In the genomic region with DNA sequence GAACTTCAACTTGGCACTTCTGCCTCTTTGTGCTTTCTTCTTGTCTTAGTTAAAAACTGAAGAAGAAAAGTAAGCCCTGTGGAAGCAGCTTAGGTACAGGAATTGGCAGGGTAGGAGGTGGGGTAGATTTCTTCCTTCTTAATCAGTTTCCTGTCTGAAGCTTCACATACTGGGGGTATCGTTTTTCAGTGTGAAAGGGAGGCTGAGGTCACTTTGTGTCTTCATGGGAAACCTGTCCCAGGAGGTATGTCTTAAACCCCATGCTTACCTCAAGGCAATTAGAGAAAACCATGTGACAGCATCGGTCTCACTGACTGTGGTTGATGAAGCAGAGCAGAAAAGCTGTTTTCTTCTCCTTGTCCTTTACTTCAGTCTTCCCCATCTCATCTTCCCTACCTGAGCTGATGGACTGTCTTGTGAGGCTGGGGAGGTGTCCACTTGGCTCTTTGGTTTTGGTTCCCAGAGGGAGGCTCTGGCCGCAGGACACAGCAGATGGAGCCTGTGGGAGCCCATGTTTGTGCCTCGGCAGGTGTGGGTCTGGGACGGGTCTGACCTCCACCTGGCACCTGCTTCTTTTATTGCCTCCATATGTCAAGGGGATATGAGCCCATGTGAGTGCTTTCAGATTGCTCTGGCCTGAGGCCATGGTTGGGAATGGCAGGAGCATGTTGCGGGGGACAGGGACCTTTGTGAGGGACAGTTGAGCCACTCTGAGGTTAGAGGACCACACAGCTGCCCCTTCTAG, we compare ENCODE assay signal across 23 cellular contexts. TPM values are rescaled to one million over a fixed set of nuclear protein-coding genes. Genes with fewer than 3 reads are reported as not detected.
A peak's percentile ranks its signal among the peaks of the same experiment; 100 is the strongest.
DNase-seq lines count a peak whose midpoint lies in the region; ATAC-seq and TF ChIP-seq lines count a peak whose summit lies in the region.
"Had no signal": no experiment of that assay in that cellular context is flagged by ENCODE, and none has a peak within 500 bp of the region (broad histone marks: within the 10 kb centered on the region; RNA-seq: fewer than 3 reads in every experiment).

No MANE protein-coding gene starts in this region.

- H3K23ac ChIP-seq in IMR-90 (ENCODE audit: low read depth, low read length) = no peak overlapping the region

- dilution Hi-C loops in IMR-90 (cut with HindIII; ENCODE audit: low sequenced_read_pairs, unreplicated experiment) = no loop called here

- peak; percentile 36 for DNase-seq in EL
- DNase-seq in IMR-90 = peak; percentile 38
- peak; percentile 60 for DNase-seq in PC-3
- peak; percentile 77 for DNase-seq in islet precursor cell
- DNase-seq in activated CD4-positive, CD25-positive, alpha-beta regulatory T cell (lab: John Stamatoyannopoulos, UW) = no peak
- DNase-seq in activated CD8-positive, alpha-beta memory T cell treated with anti-CD3 and anti-CD28 coated beads, Interleukin-2, amount 50 U/mL, for 4 hours = no peak
- DNase-seq in stimulated activated CD4-positive, alpha-beta T cell treated with anti-CD3 and anti-CD28 coated beads, Interleukin-2, amount 100 ng/mL, for 24 hours = no peak
- DNase-seq: activated CD4-positive, alpha-beta T cell treated with anti-CD3 and anti-CD28 coated beads for 4 hours; activated CD8-positive, alpha-beta memory T cell treated with anti-CD3 and anti-CD28 coated beads, Interleukin-2, amount 10 ng/mL, durations not matched to agents 7 days and 5 days; activated effector memory CD4-positive, alpha-beta T cell treated with Interleukin-2 at 50 U/mL for 16 hours; CD8-positive, alpha-beta memory T cell; effector memory CD8-positive, alpha-beta T cell; GDM1; heart left ventricle; NCI-H1694; NCI-H526; posterior cingulate gyrus; stimulated activated CD4-positive, alpha-beta T cell treated with anti-CD3 and anti-CD28 coated beads, Interleukin-4, amount 100 ng/mL, for 1 hour had no signal

- H4K5ac ChIP-seq in IMR-90 (ENCODE audit: low read depth, low read length) = no peak overlapping the region

- H3K9me1 ChIP-seq in IMR-90 (ENCODE audit: insufficient read depth, low read length) = no peaks in the 10 kb centered on the region; the same call in 1 of the 2 replicates

- H3K27me3 ChIP-seq in IMR-90 (ENCODE audit: control insufficient read depth, insufficient read depth, low read length) = peaks cover 2% of the 10 kb centered on the region; the same call in 1 of the 2 replicates
- H3K27me3 ChIP-seq in PC-3 (ENCODE audit: low read length) = no peaks in the 10 kb centered on the region
- H3K27me3 ChIP-seq: heart left ventricle had no signal

- H3K4ac ChIP-seq in IMR-90 (ENCODE audit: low read depth, low read length) = no peak overlapping the region

- peak overlapping the region; percentile 12 for H2AFZ ChIP-seq in IMR-90 (replicated peaks; ENCODE audit: low read length, poor library complexity)
- no peak overlapping the region for H2AFZ ChIP-seq in PC-3 (ENCODE audit: low read length)

- TF ChIP-seq POLR2A in IMR-90 (IDR thresholded peaks at IDR 0.05; ENCODE audit: low read depth, low read length) = no peak

- no peaks in the 10 kb centered on the region for H3F3A ChIP-seq in PC-3 (ENCODE audit: low read length, unreplicated experiment)

- ATAC-seq in IMR-90 (ENCODE audit: low read depth) (no peak), PC-3 (peak; percentile 35)
- ATAC-seq: activated CD8-positive, alpha-beta memory T cell treated with anti-CD3 and anti-CD28 coated beads, Interleukin-2, amount 10 ng/mL, durations not matched to agents 7 days and 5 days; effector memory CD8-positive, alpha-beta T cell; GM12878; heart left ventricle; natural killer cell treated with Interleukin-12 subunit alpha and Interleukin-12 subunit beta and Interleukin-15 and Interleukin-18, amount 100 ng/mL, for 72 hours had no signal

- H2AK9ac ChIP-seq in IMR-90 (replicated peaks; ENCODE audit: low read depth, low read length, poor library complexity) = no peak overlapping the region

- TF ChIP-seq CTCF in IMR-90 (conservative IDR thresholded peaks at IDR 0.05; ENCODE audit: low read depth, low read length) = no peak
- no peak for TF ChIP-seq CTCF in PC-3 (conservative IDR thresholded peaks at IDR 0.05; ENCODE audit: low read depth, low read length)

- H3K36me3 ChIP-seq in IMR-90 (ENCODE audit: control insufficient read depth, insufficient read depth, low read length) (no peaks in the 10 kb centered on the region), PC-3 (ENCODE audit: low read depth, low read length) (no peaks in the 10 kb centered on the region)
- H3K36me3 ChIP-seq: heart left ventricle had no signal

- CTCF ChIA-PET in IMR-90 (lab: Yijun Ruan, JAX) (no interaction called here), PC-3 (lab: Charles Lee) (no interaction called here)

- no peaks in the 10 kb centered on the region for H3K79me2 ChIP-seq in PC-3 (ENCODE audit: low read length)

- H3K9me2 ChIP-seq in PC-3 (replicated peaks; ENCODE audit: low read length) = no peaks in the 10 kb centered on the region

- 60% methylated on average over 1 of the region's 6 CpGs; no CpG with 5 or more reads in 1 of the 2 experiments for WGBS in IMR-90 (ENCODE audit: extremely low coverage in 2 of 2, insufficient read length in 1 of 2), 2 experiments

- H4K91ac ChIP-seq in IMR-90 (ENCODE audit: insufficient read depth, low read depth, low read length) = no peak overlapping the region

- no peak overlapping the region for H3K14ac ChIP-seq in IMR-90 (replicated peaks; ENCODE audit: low read depth, low read length)

- H3K27ac ChIP-seq in IMR-90 (ENCODE audit: insufficient read depth, low read length) (no peak overlapping the region), PC-3 (ENCODE audit: low read length) (peak overlapping the region; percentile 36)
- H3K27ac ChIP-seq: heart left ventricle had no signal

- BruUV-seq in IMR-90 (replicated peaks; lab: Mats Ljungman, UMichigan) (no TSS peak), PC-3 (replicated peaks; lab: Mats Ljungman, UMichigan) (no TSS peak)

- TF ChIP-seq RAD21 in IMR-90 (IDR thresholded peaks at IDR 0.05; ENCODE audit: low read length) = no peak

- H3K4me2 ChIP-seq in IMR-90 (ENCODE audit: low read depth, low read length) (no peak overlapping the region), PC-3 (ENCODE audit: low read length) (peak overlapping the region; percentile 14)

- intact Hi-C loops in IMR-90 (cut with micrococcal nuclease) (no loop called here), PC-3 (cut with micrococcal nuclease) (no loop called here)

- H2BK15ac ChIP-seq in IMR-90 (ENCODE audit: low read depth, low read length) = no peak overlapping the region

- H3K4me3 ChIP-seq in IMR-90 (ENCODE audit: insufficient read depth, low read depth, low read length) (no peak overlapping the region), PC-3 (ENCODE audit: low read length) (no peak overlapping the region)
- H3K4me3 ChIP-seq: GM12878, heart left ventricle had no signal

- H3K4me1 ChIP-seq in IMR-90 (ENCODE audit: control insufficient read depth, insufficient read depth, low read length) (peaks cover 2% of the 10 kb centered on the region; the same call in 1 of the 2 replicates), PC-3 (ENCODE audit: insufficient read depth, low read length) (peaks cover 38% of the 10 kb centered on the region)
- H3K4me1 ChIP-seq: heart left ventricle had no signal

- no peak overlapping the region for H4K8ac ChIP-seq in IMR-90 (ENCODE audit: low read depth in 2 of 2, low read length in 2 of 2)

- no peaks in the 10 kb centered on the region for H4K20me1 ChIP-seq in IMR-90 (ENCODE audit: insufficient read depth, low read length)
- H4K20me1 ChIP-seq in PC-3 (ENCODE audit: low read length) = no peaks in the 10 kb centered on the region

- POLR2A ChIA-PET in IMR-90 (lab: Charles Lee; ENCODE audit: unreplicated experiment) = no interaction called here
- POLR2A ChIA-PET in PC-3 (lab: Charles Lee; ENCODE audit: unreplicated experiment) = no interaction called here

- no peaks in the 10 kb centered on the region for H3K9me3 ChIP-seq in IMR-90 (ENCODE audit: control insufficient read depth, insufficient read depth, low read length)
- H3K9me3 ChIP-seq in PC-3 (ENCODE audit: low read length) = no peaks in the 10 kb centered on the region
- H3K9me3 ChIP-seq: heart left ventricle had no signal

- H2BK120ac ChIP-seq in IMR-90 (ENCODE audit: low read depth, low read length) = peak overlapping the region; percentile 42; the same call in 1 of the 2 replicates

- H2BK20ac ChIP-seq in IMR-90 (ENCODE audit: low read depth, low read length) = peak overlapping the region; percentile 8; the same call in 1 of the 2 replicates

- H3K9ac ChIP-seq in IMR-90 (ENCODE audit: low read depth, low read length) (no peak overlapping the region), PC-3 (ENCODE audit: low read length) (no peak overlapping the region)

- H3K18ac ChIP-seq in IMR-90 (ENCODE audit: low read depth, low read length) = no peak overlapping the region

- no peak overlapping the region for H2AK5ac ChIP-seq in IMR-90 (ENCODE audit: low read depth, low read length)

- H3K56ac ChIP-seq in IMR-90 (ENCODE audit: extremely low read depth, insufficient read depth, low read length) = no peak overlapping the region

- H3K79me1 ChIP-seq in IMR-90 (ENCODE audit: low read depth in 1 of 2, low read length in 2 of 2) = no peaks in the 10 kb centered on the region

- no peak overlapping the region for H2BK5ac ChIP-seq in IMR-90 (ENCODE audit: low read depth, low read length, poor library complexity, severe bottlenecking)

- in situ Hi-C loops in IMR-90 (cut with MboI; ENCODE audit: low sequenced_read_pairs) = no loop called here

TF ChIP-seq in IMR-90, 13 proteins besides CTCF, POLR2A, EP300 and RAD21 (continues in another document):
- no peak for TF ChIP-seq MXI1 (IDR thresholded peaks at IDR 0.05; ENCODE audit: borderline replicate concordance, low read depth, low read length)
- no peak for TF ChIP-seq RFX5 (IDR thresholded peaks at IDR 0.05; ENCODE audit: low read depth, low read length)
- no peak for TF ChIP-seq MAFK (IDR thresholded peaks at IDR 0.05; ENCODE audit: low read depth, low read length)
- TF ChIP-seq BHLHE40 (IDR thresholded peaks at IDR 0.05; ENCODE audit: low read depth, low read length) = no peak
- no peak for TF ChIP-seq CEBPB (IDR thresholded peaks at IDR 0.05; ENCODE audit: low read depth, low read length)
- TF ChIP-seq, protein P1, sequence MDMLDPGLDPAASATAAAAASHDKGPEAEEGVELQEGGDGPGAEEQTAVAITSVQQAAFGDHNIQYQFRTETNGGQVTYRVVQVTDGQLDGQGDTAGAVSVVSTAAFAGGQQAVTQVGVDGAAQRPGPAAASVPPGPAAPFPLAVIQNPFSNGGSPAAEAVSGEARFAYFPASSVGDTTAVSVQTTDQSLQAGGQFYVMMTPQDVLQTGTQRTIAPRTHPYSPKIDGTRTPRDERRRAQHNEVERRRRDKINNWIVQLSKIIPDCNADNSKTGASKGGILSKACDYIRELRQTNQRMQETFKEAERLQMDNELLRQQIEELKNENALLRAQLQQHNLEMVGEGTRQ (IDR thresholded peaks at IDR 0.05; ENCODE audit: low read depth, low read length) = no peak
- TF ChIP-seq NFE2L2 (IDR thresholded peaks at IDR 0.05; ENCODE audit: low read depth, low read length) = no peak
- TF ChIP-seq FOS (IDR thresholded peaks at IDR 0.05; ENCODE audit: low read depth, low read length) = no peak

RNA-seq across cellular contexts. Expression of gene SH3GL2, which starts 47.0 kb away (rescaled TPM):
- total RNA-seq in IMR-90 (2012; rRNA removed) (under 0.01 TPM in 1 of 2 replicates, not detected in the other), PC-3 (2014; rRNA removed) (1.4 and 2.9 TPM in 2 replicates)
- polyA plus RNA-seq in IMR-90 (2012; rRNA removed) = 0.05 TPM in 1 of 2 replicates, not detected in the other
- polyA plus RNA-seq in IMR-90 (2012; cell fraction: cytosol; rRNA removed) = 0.01 and 0.04 TPM in 2 replicates
- polyA plus RNA-seq in IMR-90 (2012; cell fraction: nucleus; rRNA removed; ENCODE audit: low replicate concordance) = 0.07 TPM in 1 of 2 replicates, not detected in the other
- total RNA-seq: activated CD8-positive, alpha-beta memory T cell treated with anti-CD3 and anti-CD28 coated beads, Interleukin-2, amount 10 ng/mL, durations not matched to agents 7 days and 5 days; CD8-positive, alpha-beta memory T cell; GM12878; MCF 10A; natural killer cell treated with Interleukin-12 subunit alpha and Interleukin-12 subunit beta and Interleukin-15 and Interleukin-18, amount 100 ng/mL, for 72 hours; RPMI7951 had no signal
- polyA plus RNA-seq: CD8-positive, alpha-beta memory T cell; fibroblast of lung; GM12878 had no signal

Comparison
In these comparisons a context has a peak if more than half of its experiments do, and no peak if none do; other contexts are left out.
1. DNase-seq: peak in EL (single experiment), IMR-90 (single experiment), PC-3 (single experiment) and islet precursor cell (single experiment); none in activated CD4-positive, CD25-positive, alpha-beta regulatory T cell (0 of 4), activated CD8-positive, alpha-beta memory T cell treated with anti-CD3 and anti-CD28 coated beads, Interleukin-2, amount 50 U/mL, for 4 hours (single experiment) and stimulated activated CD4-positive, alpha-beta T cell treated with anti-CD3 and anti-CD28 coated beads, Interleukin-2, amount 100 ng/mL, for 24 hours (0 of 2).